ENCODE assay signal across 1 cellular context in genomic region chr2:145407-145806, GRCh38.
TF ChIP-seq lines count a peak whose summit lies in the region.

No MANE protein-coding gene starts in this region.

TF ChIP-seq in A549, 52 proteins besides CTCF, POLR2A, EP300 and RAD21 (continued from another document):
- no peak for TF ChIP-seq RARB (CRISPR knock-in tag; IDR thresholded peaks at IDR 0.05)
TF ChIP-seq in A549: peak in this region for 1.
